In genomic region chr9:136083558-136084190, GRCh38 we compare ENCODE assay signal across 20 cellular contexts. TPM values are rescaled to one million over a fixed set of nuclear protein-coding genes. Genes with fewer than 3 reads are reported as not detected.
DNase-seq lines count a peak whose midpoint lies in the region; ATAC-seq and TF ChIP-seq lines count a peak whose summit lies in the region.
"Had no signal": no experiment of that assay in that cellular context is flagged by ENCODE, and none has a peak within 500 bp of the region (broad histone marks: within the 10 kb centered on the region; RNA-seq: fewer than 3 reads in every experiment).

No MANE protein-coding gene starts in this region.

- H3K4me2 ChIP-seq in neuronal stem cell (ENCODE audit: insufficient read depth, low read length, poor library complexity, severe bottlenecking), result no peak overlapping the region
- no peak overlapping the region for H3K4me2 ChIP-seq in GM23338
- H3K4me2 ChIP-seq: A549, PC-9 had no signal

- H3F3A ChIP-seq in GM23338 (replicated peaks; ENCODE audit: low read depth), result no peaks in the 10 kb centered on the region

- no peak overlapping the region for H2AK5ac ChIP-seq in neuronal stem cell (ENCODE audit: low read depth, low read length)

- H3K27me3 ChIP-seq in right cardiac atrium (ENCODE audit: control insufficient read depth, insufficient read depth) (no peaks in the 10 kb centered on the region), neuronal stem cell (ENCODE audit: control insufficient read depth in 3 of 3, insufficient read depth in 3 of 3, low read depth in 1 of 3, low read length in 3 of 3) (no peaks in the 10 kb centered on the region), GM23338 (ENCODE audit: insufficient read depth) (no peaks in the 10 kb centered on the region)
- no peaks in the 10 kb centered on the region for H3K27me3 ChIP-seq in CD4-positive, alpha-beta T cell (ENCODE audit: control insufficient read depth, insufficient read depth, low read length)
- H3K27me3 ChIP-seq: SJSA1 had no signal

- peaks cover 4% of the 10 kb centered on the region for H3K79me2 ChIP-seq in GM23338 (replicated peaks; ENCODE audit: insufficient read depth)

- peak overlapping the region; percentile 54 for H2BK120ac ChIP-seq in neuronal stem cell (ENCODE audit: low read depth, low read length)

- no peak overlapping the region for H4K91ac ChIP-seq in neuronal stem cell (ENCODE audit: low read depth, low read length, poor library complexity)

- no peaks in the 10 kb centered on the region for H3K27me3 Mint-ChIP-seq in chondrocyte (ENCODE audit: low read depth)
- peaks cover 10% of the 10 kb centered on the region for H3K27me3 Mint-ChIP-seq in GM23338 (ENCODE audit: insufficient read depth, low read depth, poor library complexity)
- no peaks in the 10 kb centered on the region for H3K27me3 Mint-ChIP-seq in CD4-positive, alpha-beta T cell
- H3K27me3 Mint-ChIP-seq: CD8-positive, alpha-beta memory T cell had no signal

- H3K23ac ChIP-seq in neuronal stem cell (ENCODE audit: low read depth, low read length, poor library complexity), result peak overlapping the region; percentile 22

- no peak overlapping the region for H3K4ac ChIP-seq in neuronal stem cell (ENCODE audit: low read length)

- peaks cover 13% of the 10 kb centered on the region for H3K4me1 ChIP-seq in right cardiac atrium (ENCODE audit: control insufficient read depth, insufficient read depth, low read length)
- no peaks in the 10 kb centered on the region for H3K4me1 ChIP-seq in neuronal stem cell (ENCODE audit: control insufficient read depth in 2 of 2, insufficient read depth in 1 of 2, low read depth in 1 of 2, low read length in 2 of 2)
- peaks cover 1% of the 10 kb centered on the region for H3K4me1 ChIP-seq in GM23338 (ENCODE audit: insufficient read depth)
- H3K4me1 ChIP-seq: SJSA1 had no signal

- H3K79me1 ChIP-seq in neuronal stem cell (ENCODE audit: low read depth, low read length), result peaks cover 9% of the 10 kb centered on the region

- peak overlapping the region; percentile 38 for H3K14ac ChIP-seq in neuronal stem cell (ENCODE audit: low read length)

- H3K9ac ChIP-seq in neuronal stem cell (ENCODE audit: low read depth, low read length, poor library complexity), result no peak overlapping the region

- H3K27ac Mint-ChIP-seq in chondrocyte (ENCODE audit: unreplicated experiment) (no peak overlapping the region), GM23338 (no peak overlapping the region)
- H3K27ac Mint-ChIP-seq in CD4-positive, alpha-beta T cell, result no peak overlapping the region

- H2BK5ac ChIP-seq in neuronal stem cell (ENCODE audit: low read length), result no peak overlapping the region

- H3K4me3 Mint-ChIP-seq in chondrocyte (ENCODE audit: unreplicated experiment) (no peak overlapping the region), GM23338 (no peak overlapping the region)
- H3K4me3 Mint-ChIP-seq in CD4-positive, alpha-beta T cell, result no peak overlapping the region
- H3K4me3 Mint-ChIP-seq: CD8-positive, alpha-beta memory T cell had no signal

- intact Hi-C loops in right cardiac atrium (cut with DNase I), result loop anchor here in 1 of 4 donors (10.0 kb wide), 1 partner anchor 69 kb away; no protein-coding TSS in a partner anchor
- intact Hi-C loops in cardiac septum (cut with DNase I), result no loop called here
- intact Hi-C loops in CD4-positive, alpha-beta T cell (cut with DNase I, micrococcal nuclease), result no loop called here

- H3K9me3 Mint-ChIP-seq in chondrocyte (ENCODE audit: low read depth) (no peaks in the 10 kb centered on the region), GM23338 (no peaks in the 10 kb centered on the region)
- H3K9me3 Mint-ChIP-seq in CD4-positive, alpha-beta T cell, result no peaks in the 10 kb centered on the region
- H3K9me3 Mint-ChIP-seq: CD8-positive, alpha-beta memory T cell had no signal

- no peaks in the 10 kb centered on the region for H4K20me1 ChIP-seq in GM23338 (replicated peaks; ENCODE audit: insufficient read depth)

- ATAC-seq in right cardiac atrium (no peak), GM23338 (no peak), HG02759 (IDR thresholded peaks at IDR 0.05; ENCODE audit: unreplicated experiment) (no peak)
- no peak for ATAC-seq in CD4-positive, alpha-beta T cell (ENCODE audit: poor library complexity)
- ATAC-seq: A549 had no signal

- H3K36me3 Mint-ChIP-seq in chondrocyte (ENCODE audit: low read depth) (no peaks in the 10 kb centered on the region), GM23338 (ENCODE audit: low read depth) (no peaks in the 10 kb centered on the region)
- H3K36me3 Mint-ChIP-seq in CD4-positive, alpha-beta T cell (ENCODE audit: low read depth), result no peaks in the 10 kb centered on the region

- CTCF ChIA-PET in CD4-positive, alpha-beta T cell (lab: Charles Lee), result no interaction called here

- H3K36me3 ChIP-seq in neuronal stem cell (replicated peaks in 1 of 2; ENCODE audit: control insufficient read depth in 2 of 2, insufficient read depth in 2 of 2, low read length in 2 of 2) (peaks cover 0 to 1% of the 10 kb centered on the region in 2 donors), GM23338 (ENCODE audit: insufficient read depth) (no peaks in the 10 kb centered on the region)
- H3K36me3 ChIP-seq: SJSA1 had no signal

- H4K8ac ChIP-seq in neuronal stem cell (ENCODE audit: low read depth, low read length), result peak overlapping the region; percentile 17

- H3K9me3 ChIP-seq in right cardiac atrium (ENCODE audit: control insufficient read depth, low read length) (no peaks in the 10 kb centered on the region), neuronal stem cell (replicated peaks in 1 of 2; ENCODE audit: control insufficient read depth in 2 of 2, insufficient read depth in 1 of 2, low read depth in 1 of 2, low read length in 2 of 2) (no peaks in the 10 kb centered on the region)
- H3K9me3 ChIP-seq in CD4-positive, alpha-beta T cell (ENCODE audit: control insufficient read depth, low read length), result no peaks in the 10 kb centered on the region
- H3K9me3 ChIP-seq: A549, SJSA1 had no signal

- H3K9me2 ChIP-seq in GM23338 (ENCODE audit: insufficient read depth), result no peaks in the 10 kb centered on the region

- no peak overlapping the region for H2BK15ac ChIP-seq in neuronal stem cell (ENCODE audit: low read length)

- no peak overlapping the region for H2AFZ ChIP-seq in neuronal stem cell (ENCODE audit: low read length)
- H2AFZ ChIP-seq in GM23338, result no peak overlapping the region
- H2AFZ ChIP-seq: PC-9 had no signal

- POLR2A ChIA-PET in CD4-positive, alpha-beta T cell (lab: Charles Lee), result no interaction called here

- WGBS in right cardiac atrium, result 95% methylated on average over 27 of the region's 27 CpGs
- WGBS in neuronal stem cell (ENCODE audit: extremely low coverage in 2 of 2, insufficient read length in 2 of 2, insufficient replicate concordance in 1 of 2), 2 donors, result no CpG with 5 or more reads among the region's 27 CpGs

- peak overlapping the region; percentile 11 for H3K18ac ChIP-seq in neuronal stem cell (ENCODE audit: low read length)

- peak in 2 of 3 donors; percentile 39 to 46 for DNase-seq in right cardiac atrium
- no peak for DNase-seq in cardiac septum (ENCODE audit: low spot score)
- DNase-seq in chondrocyte (ENCODE audit: low spot score), result peak; percentile 82
- no peak for DNase-seq in neuronal stem cell (ENCODE audit: low spot score)
- DNase-seq in KG1 (lab: John Stamatoyannopoulos, UW), result no peak
- DNase-seq in GM23338 (ENCODE audit: low spot score), result no peak
- no peak for DNase-seq in CD4-positive, alpha-beta T cell
- DNase-seq: Karpas-422, NCI-H1048, NCI-H1436, NCI-H1930, NCI-H345, NCI-H524 treated with DMSO at 0.1 percent for 48 hours, PC-9, SW 1271 had no signal

- TF ChIP-seq CTCF in chondrocyte (IDR thresholded peaks at IDR 0.05) (no peak), GM23338 (conservative IDR thresholded peaks at IDR 0.05; ENCODE audit: low read depth in 2 of 2) (no peak)
- TF ChIP-seq CTCF in CD4-positive, alpha-beta T cell (IDR thresholded peaks at IDR 0.05), result no peak

- H2BK12ac ChIP-seq in neuronal stem cell (ENCODE audit: low read length), result peak overlapping the region; percentile 73

- H3K4me3 ChIP-seq in right cardiac atrium (ENCODE audit: low read length) (no peak overlapping the region), neuronal stem cell (ENCODE audit: low read length in 2 of 2) (peak overlapping the region in 1 of 2 donors; percentile 21), GM23338 (no peak overlapping the region)
- H3K4me3 ChIP-seq: A549, PC-9, SJSA1 had no signal

- H3K27ac ChIP-seq in right cardiac atrium (ENCODE audit: low read length) (no peak overlapping the region), neuronal stem cell (replicated peaks; ENCODE audit: low read length) (no peak overlapping the region), GM23338 (ENCODE audit: low read depth) (no peak overlapping the region)
- H3K27ac ChIP-seq in CD4-positive, alpha-beta T cell (ENCODE audit: low read depth, low read length), result no peak overlapping the region
- H3K27ac ChIP-seq: A549, PC-9, RWPE1, SJSA1 had no signal

- H3K4me1 Mint-ChIP-seq in chondrocyte (ENCODE audit: low read depth) (peaks cover 33% of the 10 kb centered on the region), GM23338 (peaks cover 11% of the 10 kb centered on the region)
- peaks cover 5% of the 10 kb centered on the region for H3K4me1 Mint-ChIP-seq in CD4-positive, alpha-beta T cell (ENCODE audit: low read depth)

RNA-seq across cellular contexts. Expression of gene NACC2, which starts 11.4 kb away (rescaled TPM):
- total RNA-seq in right cardiac atrium (10 to 100 TPM; 31.4 to 45.3 (median 37.8) TPM), cardiac septum (57.8 TPM), chondrocyte (42.6 to 52.4 TPM (median 51.0 TPM) in 3 replicates)
- polyA plus RNA-seq in right cardiac atrium (19.4 TPM), GM23338 (2016; fragmentation: Nextera tagmentation; extraction: Ambion mirVana) (3.2 and 3.8 TPM in 2 replicates)
- 4.9 TPM for polyA plus RNA-seq in neuronal stem cell (2013, experiment 1 of 2)
- 5.0 TPM for polyA plus RNA-seq in neuronal stem cell (2013, experiment 2 of 2)
- total RNA-seq in GM23338 (2014; rRNA removed; shearing (Covaris generic)), result 16.5 and 20.8 TPM in 2 replicates
- total RNA-seq in CD4-positive, alpha-beta T cell, result 1 to 10 TPM; 2.1 to 2.7 TPM

RNA-seq across cellular contexts. Expression of gene TMEM250, which starts 35.0 kb away (rescaled TPM):
- total RNA-seq in right cardiac atrium (10 to 100 TPM; 18.5 to 25.5 (median 20.9) TPM), cardiac septum (19.8 TPM), chondrocyte (31.9 to 37.3 TPM (median 35.9 TPM) in 3 replicates)
- polyA plus RNA-seq in right cardiac atrium (16.5 TPM), GM23338 (2016; fragmentation: Nextera tagmentation; extraction: Ambion mirVana) (11.8 and 12.2 TPM in 2 replicates)
- 23.6 TPM for polyA plus RNA-seq in neuronal stem cell (2013, experiment 1 of 2)
- polyA plus RNA-seq in neuronal stem cell (2013, experiment 2 of 2), result 22.7 TPM
- 32.6 and 39.2 TPM in 2 replicates for total RNA-seq in GM23338 (2014; rRNA removed; shearing (Covaris generic))
- total RNA-seq in CD4-positive, alpha-beta T cell, result 1 to 10 TPM; 6.5 to 7.9 TPM

Comparison
In these comparisons a context has a peak if more than half of its experiments do, and no peak if none do; other contexts are left out.
1. DNase-seq: peak in right cardiac atrium (2 of 3) and chondrocyte (single experiment); none in cardiac septum (single experiment), neuronal stem cell (single experiment), KG1 (single experiment), GM23338 (single experiment) and CD4-positive, alpha-beta T cell (0 of 10).